Comparison of ENCODE assay signal across 19 cellular contexts in genomic region chr3:128423525-128424147, GRCh38. TPM values are rescaled to one million over a fixed set of nuclear protein-coding genes. Genes with fewer than 3 reads are reported as not detected.
DNase-seq lines count a peak whose midpoint lies in the region; ATAC-seq, FAIRE-seq and TF ChIP-seq lines count a peak whose summit lies in the region.
"Had no signal": no experiment of that assay in that cellular context is flagged by ENCODE, and none has a peak within 500 bp of the region (broad histone marks: within the 10 kb centered on the region; RNA-seq: fewer than 3 reads in every experiment).

No MANE protein-coding gene starts in this region.

- H2AFZ ChIP-seq in H1 (ENCODE audit: low read length), result no peak overlapping the region

- no peaks in the 10 kb centered on the region for H3K79me2 ChIP-seq in H1 (ENCODE audit: control insufficient read depth in 1 of 2, insufficient read depth in 2 of 2, low read length in 2 of 2)

- no peak for TF ChIP-seq CTCF in H1 (IDR thresholded peaks at IDR 0.05; ENCODE audit: control extremely low read depth in 1 of 3, insufficient read depth in 1 of 3, low read depth in 1 of 3, low read length in 3 of 3)
- no peak for TF ChIP-seq CTCF in GM13977 (IDR thresholded peaks at IDR 0.05; ENCODE audit: extremely low read depth, insufficient read depth, missing control alignments)

- H3K4me1 ChIP-seq in H1 (replicated peaks in 1 of 4; ENCODE audit: control insufficient read depth in 3 of 4, insufficient read depth in 4 of 4, low read length in 3 of 4), result peaks cover 0 to 11% (median 10%) of the 10 kb centered on the region in 4 experiments; a peak in 5 of 7 replicates

- H3K27ac ChIP-seq in SK-N-MC, result 0 out of 2 replicates have a peak overlapping the region, but pooled peaks have one; percentile 28
- no peak overlapping the region for H3K27ac ChIP-seq in H1 (ENCODE audit: low read depth, low read length)
- H3K27ac ChIP-seq: SJSA1 had no signal

- TF ChIP-seq EP300 in H1 (IDR thresholded peaks at IDR 0.05; ENCODE audit: borderline replicate concordance in 1 of 2, low read depth in 2 of 2, low read length in 2 of 2), result no peak

- POLR2A ChIA-PET in H1 (lab: Charles Lee; ENCODE audit: partially characterized antibody) (interaction anchor here (1.4 kb wide), 1 partner anchor 10 kb away, joined by 3 read pairs; no protein-coding TSS in a partner anchor), HEK293T (lab: Yijun Ruan, JAX) (interaction anchor here (1.0 to 3.5 kb wide), 2 partner anchors 40 to 65 kb away, joined by 3 to 15 read pairs; no protein-coding TSS in a partner anchor)

- no peak overlapping the region for H3K4me2 ChIP-seq in H1 (ENCODE audit: insufficient read depth in 1 of 2, low read depth in 2 of 2, low read length in 2 of 2)

- no peak overlapping the region for H4K91ac ChIP-seq in H1 (replicated peaks; ENCODE audit: insufficient read length, low read length)

- no peak overlapping the region for H4K5ac ChIP-seq in H1 (ENCODE audit: insufficient read length, low read depth, low read length)

- H3K36me3 ChIP-seq in SK-N-MC (ENCODE audit: insufficient read depth, low read length) (no peaks in the 10 kb centered on the region), H1 (ENCODE audit: control insufficient read depth in 2 of 4, insufficient read depth in 4 of 4, low read length in 3 of 4) (no peaks in the 10 kb centered on the region)
- H3K36me3 ChIP-seq: HAP-1, SJSA1 had no signal

- no peak for FAIRE-seq in H1 (lab: Jason Lieb, UNC)

- no peak overlapping the region for H2BK120ac ChIP-seq in H1 (replicated peaks; ENCODE audit: low read depth, low read length)

- 87% methylated on average over 7 of the region's 7 CpGs; no CpG with 5 or more reads in 1 of the 2 experiments for WGBS in H1 (ENCODE audit: extremely low coverage in 1 of 2, insufficient coverage in 1 of 2, insufficient read length in 1 of 2, insufficient replicate concordance in 2 of 2, low coverage in 1 of 2, low lambda C conversion rate in 2 of 2, missing lambda C conversion rate in 1 of 2), 2 experiments

- peaks cover 3 to 37% (median 28%) of the 10 kb centered on the region in 4 experiments for H3K27me3 ChIP-seq in H1 (replicated peaks in 1 of 4; ENCODE audit: control insufficient read depth in 3 of 4, extremely low read depth in 1 of 4, insufficient read depth in 3 of 4, low read length in 3 of 4)
- H3K27me3 ChIP-seq: SJSA1 had no signal

- H3K4me3 ChIP-seq in SK-N-MC, result no peak overlapping the region
- no peak overlapping the region for H3K4me3 ChIP-seq in H1 (ENCODE audit: extremely low read depth in 1 of 4, insufficient read depth in 2 of 4, low read depth in 3 of 4, low read length in 4 of 4)
- H3K4me3 ChIP-seq: HAP-1, SJSA1 had no signal

- H3K4ac ChIP-seq in H1 (replicated peaks; ENCODE audit: insufficient read length, low read depth, low read length), result no peak overlapping the region

- peak overlapping the region; percentile 35; the same call in 1 of the 2 replicates for H4K8ac ChIP-seq in H1 (ENCODE audit: extremely low read depth, insufficient read depth, low read length)

- H3K23ac ChIP-seq in H1 (ENCODE audit: insufficient read length), result no peak overlapping the region

- CTCF ChIA-PET in H1 (lab: Charles Lee; ENCODE audit: partially characterized antibody) (interaction anchor here (0.6 to 11.0 kb wide), 11 partner anchors 9 to 181 kb away, joined by 3 to 144 read pairs (median 4); partner anchors contain the start of gene GATA2), HEK293T (lab: Yijun Ruan, JAX) (interaction anchor here (1.1 kb wide), 1 partner anchor 165 kb away, joined by 3 read pairs; no protein-coding TSS in a partner anchor)

- ATAC-seq in stimulated activated naive CD8-positive, alpha-beta T cell treated with anti-CD3 and anti-CD28 coated beads, Interleukin-15, Interleukin-2, amounts not matched to agents 100 U/mL and 50 U/mL, for 24 hours, result no peak

- no peak overlapping the region for H2BK12ac ChIP-seq in H1 (ENCODE audit: low read depth, low read length)

- DNase-seq in EH (ENCODE audit: low read depth) (peak; percentile 9), Kasumi-1 (lab: John Stamatoyannopoulos, UW) (peak; percentile 4 to 13), SK-N-MC (ENCODE audit: low read depth, low spot score) (no peak), H1 (ENCODE audit: low read depth in 1 of 2, low spot score in 2 of 2) (no peak), GM13977 (ENCODE audit: low spot score) (no peak), HEK293T (ENCODE audit: extremely low spot score) (no peak)
- no peak for DNase-seq in stimulated activated naive CD8-positive, alpha-beta T cell treated with anti-CD3 and anti-CD28 coated beads, Interleukin-15, Interleukin-2, amounts not matched to agents 100 U/mL and 50 U/mL, for 24 hours
- DNase-seq in activated naive CD4-positive, alpha-beta T cell treated with Interleukin-2 at 50 U/mL for 16 hours, result no peak
- DNase-seq: ACHN, C1 segment of cervical spinal cord, DMS79, NCI-H1417 treated with DMSO at 0.1 percent for 48 hours, NCI-H1930, NCI-H226, NCI-H524, RPMI8226, T-helper 2 cell had no signal

- H3K14ac ChIP-seq in H1 (ENCODE audit: insufficient read length), result no peak overlapping the region

- H3K79me1 ChIP-seq in H1 (ENCODE audit: low read depth, low read length), result no peaks in the 10 kb centered on the region

- no peak overlapping the region for H2BK15ac ChIP-seq in H1 (ENCODE audit: low read length)

- no peak for TF ChIP-seq POLR2A in H1 (IDR thresholded peaks at IDR 0.05; ENCODE audit: control extremely low read depth in 1 of 2, low read depth in 2 of 2, low read length in 2 of 2)

- H3K56ac ChIP-seq in H1 (replicated peaks; ENCODE audit: insufficient read length, low read depth, low read length), result no peak overlapping the region

- TF ChIP-seq RAD21 in H1 (IDR thresholded peaks at IDR 0.05 in 1 of 2, conservative IDR thresholded peaks at IDR 0.05 in 1 of 2; ENCODE audit: low read depth in 2 of 2, low read length in 2 of 2), result no peak

- H3K9me3 ChIP-seq in SK-N-MC (ENCODE audit: low read depth, low read length), result no peaks in the 10 kb centered on the region
- no peaks in the 10 kb centered on the region for H3K9me3 ChIP-seq in H1 (ENCODE audit: insufficient read depth in 2 of 2, low read depth in 1 of 2, low read length in 1 of 2)
- H3K9me3 ChIP-seq: HAP-1, SJSA1 had no signal

- H3K23me2 ChIP-seq in H1 (ENCODE audit: low read depth, low read length), result no peaks in the 10 kb centered on the region

- no peak overlapping the region for H2BK5ac ChIP-seq in H1 (ENCODE audit: low read depth, low read length)

- in situ Hi-C loops in GM13977 (cut with MboI; ENCODE audit: low pct_unique_long_range_greater_than_20kb, low sequenced_read_pairs, unreplicated experiment), result no loop called here

- peaks cover 4 to 8% of the 10 kb centered on the region in 2 experiments for H4K20me1 ChIP-seq in H1 (replicated peaks in 1 of 2; ENCODE audit: control insufficient read depth in 1 of 2, insufficient read depth in 2 of 2, low read length in 2 of 2)

- H3K18ac ChIP-seq in H1 (ENCODE audit: extremely low read depth, low read length), result no peak overlapping the region

- H2AK5ac ChIP-seq in H1 (ENCODE audit: low read depth, low read length), result no peak overlapping the region

- no peak overlapping the region for H2BK20ac ChIP-seq in H1 (ENCODE audit: low read length)

- H3K9ac ChIP-seq in SK-N-MC (ENCODE audit: insufficient read length), result no peak overlapping the region
- H3K9ac ChIP-seq in H1 (replicated peaks in 1 of 4; ENCODE audit: extremely low read depth in 1 of 4, low read depth in 3 of 4, low read length in 3 of 4), result no peak overlapping the region

TF ChIP-seq in H1, 55 proteins besides CTCF, POLR2A, EP300 and RAD21 (continues in another document):
- TF ChIP-seq JUND (IDR thresholded peaks at IDR 0.05; ENCODE audit: low read length) (no peak), RBBP5 (IDR thresholded peaks at IDR 0.05; ENCODE audit: borderline replicate concordance, low read depth, low read length) (no peak), USF2 (IDR thresholded peaks at IDR 0.05; ENCODE audit: low read length) (no peak), CEBPB (IDR thresholded peaks at IDR 0.05; ENCODE audit: low read depth, low read length) (no peak), FOSL1 (IDR thresholded peaks at IDR 0.05; ENCODE audit: insufficient read depth, low read depth, low read length) (no peak), TBP (IDR thresholded peaks at IDR 0.05; ENCODE audit: low read depth, low read length) (no peak)

TF ChIP-seq in HEK293T, 16 proteins besides CTCF, POLR2A, EP300 and RAD21 (continues in another document):
- TF ChIP-seq PKNOX1 (IDR thresholded peaks at IDR 0.05) (no peak), SUZ12 (IDR thresholded peaks at IDR 0.05) (no peak), ZNF384 (IDR thresholded peaks at IDR 0.05) (no peak), NFRKB (IDR thresholded peaks at IDR 0.05) (no peak), ARNT (IDR thresholded peaks at IDR 0.05) (no peak), CTBP1 (IDR thresholded peaks at IDR 0.05; ENCODE audit: borderline replicate concordance) (no peak), HDGF (IDR thresholded peaks at IDR 0.05; ENCODE audit: borderline replicate concordance) (no peak), SP1 (IDR thresholded peaks at IDR 0.05) (no peak), LEF1 (IDR thresholded peaks at IDR 0.05; ENCODE audit: borderline replicate concordance) (no peak), ELF4 (IDR thresholded peaks at IDR 0.05) (no peak), FOXA1 (IDR thresholded peaks at IDR 0.05) (no peak), TARDBP (IDR thresholded peaks at IDR 0.05) (no peak), FOXK2 (IDR thresholded peaks at IDR 0.05) (no peak), L3MBTL2 (conservative IDR thresholded peaks at IDR 0.05) (no peak), BHLHE40 (IDR thresholded peaks at IDR 0.05; ENCODE audit: borderline replicate concordance) (no peak)

RNA-seq across cellular contexts. Expression of gene DNAJB8, which starts 43.1 kb away (rescaled TPM):
- not detected in 2 replicates for total RNA-seq in H1 (2021; fragmentation: NEBNext Ultra II Directional; extraction: Animal tissue kit (Norgen Biotek cat#: 25700))
- polyA plus RNA-seq in H1 (2011; rRNA removed), result not detected in 2 replicates
- not detected for polyA plus RNA-seq in H1 (2011; cell fraction: cytosol; rRNA removed)
- not detected for polyA plus RNA-seq in H1 (2011; cell fraction: nucleus; rRNA removed)
- polyA plus RNA-seq in H1 (2012, experiment 1 of 2), result not detected in 4 replicates
- not detected for polyA plus RNA-seq in H1 (2012, experiment 2 of 2)
- not detected for polyA plus RNA-seq in H1 (2013, experiment 1 of 2)
- polyA plus RNA-seq in H1 (2013, experiment 2 of 2), result not detected
- polyA minus RNA-seq in H1 (2011; rRNA and poly(A)+ RNA removed), result not detected in 2 replicates
- not detected for polyA minus RNA-seq in H1 (2011; cell fraction: cytosol; rRNA and poly(A)+ RNA removed)
- not detected for polyA minus RNA-seq in H1 (2011; cell fraction: nucleus; rRNA and poly(A)+ RNA removed)
- total RNA-seq: SJSA1 had no signal

Comparison
In these comparisons a context has a peak if more than half of its experiments do, and no peak if none do; other contexts are left out.
1. DNase-seq: peak in EH (single experiment) and Kasumi-1 (2 of 2); none in SK-N-MC (single experiment), H1 (0 of 2), stimulated activated naive CD8-positive, alpha-beta T cell treated with anti-CD3 and anti-CD28 coated beads, Interleukin-15, Interleukin-2, amounts not matched to agents 100 U/mL and 50 U/mL, for 24 hours (single experiment), activated naive CD4-positive, alpha-beta T cell treated with Interleukin-2 at 50 U/mL for 16 hours (single experiment), GM13977 (single experiment) and HEK293T (single experiment).